ENCODE assay signal across 19 cellular contexts in genomic region chr5:122858451-122858850, GRCh38. TPM values are rescaled to one million over a fixed set of nuclear protein-coding genes. Genes with fewer than 3 reads are reported as not detected.
A peak's percentile ranks its signal among the peaks of the same experiment; 100 is the strongest.
DNase-seq lines count a peak whose midpoint lies in the region; ATAC-seq and TF ChIP-seq lines count a peak whose summit lies in the region.
"Had no signal": no experiment of that assay in that cellular context is flagged by ENCODE, and none has a peak within 500 bp of the region (broad histone marks: within the 10 kb centered on the region; RNA-seq: fewer than 3 reads in every experiment).

No MANE protein-coding gene starts in this region.

- H3K4me1 ChIP-seq in foreskin keratinocyte, result peaks cover 8% of the 10 kb centered on the region
- no peaks in the 10 kb centered on the region for H3K4me1 ChIP-seq in osteoblast (ENCODE audit: insufficient read depth, low read length)
- H3K4me1 ChIP-seq: lower lobe of right lung, tibial artery had no signal

- H4K20me1 ChIP-seq in osteoblast (ENCODE audit: insufficient read depth, low read length), result peaks cover 16% of the 10 kb centered on the region

- H3K4me2 ChIP-seq in osteoblast (ENCODE audit: insufficient read depth, low read length), result no peak overlapping the region

- no peak overlapping the region for H2AFZ ChIP-seq in osteoblast (ENCODE audit: low read length)

- no peak for TF ChIP-seq CTCF in LNCaP clone FGC (IDR thresholded peaks at IDR 0.05; ENCODE audit: control insufficient read depth, extremely low read depth, insufficient read depth)
- no peak for TF ChIP-seq CTCF in foreskin keratinocyte (conservative IDR thresholded peaks at IDR 0.05)
- TF ChIP-seq CTCF in osteoblast (IDR thresholded peaks at IDR 0.05; ENCODE audit: extremely low read depth, low read depth, low read length), result no peak

- peaks cover 40% of the 10 kb centered on the region for H3K79me2 ChIP-seq in osteoblast (ENCODE audit: insufficient read depth, low read length)

- H3K4me3 ChIP-seq in LNCaP clone FGC (ENCODE audit: low read depth, low read length) (no peak overlapping the region), SK-N-MC (no peak overlapping the region), osteoblast (ENCODE audit: insufficient read depth, low read length) (no peak overlapping the region)
- H3K4me3 ChIP-seq: lower lobe of right lung, tibial artery had no signal

- H3K36me3 ChIP-seq in SK-N-MC (ENCODE audit: insufficient read depth, low read length) (no peaks in the 10 kb centered on the region), osteoblast (ENCODE audit: insufficient read depth, low read length) (peaks cover 5% of the 10 kb centered on the region)
- H3K36me3 ChIP-seq: lower lobe of right lung, tibial artery had no signal

- H3K27me3 ChIP-seq in foreskin keratinocyte, result no peaks in the 10 kb centered on the region
- H3K27me3 ChIP-seq in osteoblast (ENCODE audit: insufficient read depth, low read length), result no peaks in the 10 kb centered on the region
- H3K27me3 ChIP-seq: tibial artery had no signal

- peak; percentile 32 for DNase-seq in EH (ENCODE audit: low read depth)
- DNase-seq in LNCaP clone FGC (ENCODE audit: low read depth), result peak; percentile 91
- DNase-seq in SK-N-MC (ENCODE audit: low read depth, low spot score), result peak; percentile 16
- DNase-seq in foreskin keratinocyte, result peak in 1 of 2 donors; percentile 65
- DNase-seq in nucleus accumbens (lab: John Stamatoyannopoulos, UW), result no peak
- no peak for DNase-seq in osteoblast (ENCODE audit: insufficient read length, low spot score, missing footprints)
- DNase-seq in GF-D8 (lab: John Stamatoyannopoulos, UW), result no peak
- no peak for DNase-seq in activated CD4-positive, alpha-beta T cell treated with anti-CD3 and anti-CD28 coated beads for 4 hours
- DNase-seq: activated CD4-positive, alpha-beta T cell treated with anti-CD3 and anti-CD28 coated beads, Interleukin-2, amount 10 ng/mL, durations not matched to agents 7 days and 5 days; activated naive CD8-positive, alpha-beta T cell treated with anti-CD3 and anti-CD28 coated beads, Interleukin-2, amount 50 U/mL, for 24 hours; activated T-cell treated with anti-CD3 and anti-CD28 coated beads, Interleukin-2, amount 50 U/mL, for 4 hours; GDM1; lower lobe of right lung; NCI-H1092; NCI-H774; stimulated activated CD4-positive, alpha-beta T cell treated with anti-CD3 and anti-CD28 coated beads, Interleukin-1b, Interleukin-23, amount 100 ng/mL, for 48 hours; T-helper 9 cell; tibial artery had no signal

- H3K27ac ChIP-seq in SK-N-MC, result no peak overlapping the region
- H3K27ac ChIP-seq in foreskin keratinocyte, result no peak overlapping the region
- no peak overlapping the region for H3K27ac ChIP-seq in osteoblast (ENCODE audit: low read depth, low read length)
- H3K27ac ChIP-seq: lower lobe of right lung, tibial artery had no signal

- peak; percentile 41 for ATAC-seq in foreskin keratinocyte
- ATAC-seq: activated naive CD8-positive, alpha-beta T cell treated with anti-CD3 and anti-CD28 coated beads, Interleukin-2, amount 50 U/mL, for 24 hours; activated T-cell treated with anti-CD3 and anti-CD28 coated beads, Interleukin-2, amount 50 U/mL, for 4 hours; lower lobe of right lung; Right ventricle myocardium inferior had no signal

- H3K9me3 ChIP-seq in SK-N-MC (ENCODE audit: low read depth, low read length), result no peaks in the 10 kb centered on the region
- H3K9me3 ChIP-seq in osteoblast (ENCODE audit: low read depth, low read length), result no peaks in the 10 kb centered on the region
- H3K9me3 ChIP-seq: lower lobe of right lung, tibial artery had no signal

- no peak overlapping the region for H3K9ac ChIP-seq in SK-N-MC (ENCODE audit: insufficient read length)

RNA-seq across cellular contexts. Expression of gene SNX24, which starts 13.0 kb away (rescaled TPM):
- total RNA-seq in foreskin keratinocyte, result 23.5 and 29.9 TPM in 2 replicates
- 20.2 and 24.4 TPM in 2 replicates for polyA plus RNA-seq in foreskin keratinocyte
- total RNA-seq in osteoblast, result 22.7 and 26.4 TPM in 2 replicates

Comparison
In these comparisons a context has a peak if more than half of its experiments do, and no peak if none do; other contexts are left out.
1. DNase-seq: peak in EH (single experiment), LNCaP clone FGC (single experiment) and SK-N-MC (single experiment); none in nucleus accumbens (0 of 56), osteoblast (single experiment), GF-D8 (single experiment) and activated CD4-positive, alpha-beta T cell treated with anti-CD3 and anti-CD28 coated beads for 4 hours (0 of 2).